Comparison of ENCODE assay signal across 20 cellular contexts in genomic region chr12:93287152-93287551, GRCh38.
"Had no signal": no experiment of that assay in that cellular context is flagged by ENCODE, and none has a peak within 500 bp of the region (broad histone marks: within the 10 kb centered on the region; RNA-seq: fewer than 3 reads in every experiment).

No MANE protein-coding gene starts in this region.

- H3K27ac ChIP-seq: adrenal gland, body of pancreas, coronary artery, neural progenitor cell, sigmoid colon, testis, upper lobe of left lung, WERI-Rb-1 had no signal

- H3K4me3 ChIP-seq: adrenal gland, body of pancreas, coronary artery, neural progenitor cell, sigmoid colon, testis, upper lobe of left lung had no signal

- H3K27me3 ChIP-seq: adrenal gland, body of pancreas, neural progenitor cell, sigmoid colon, testis, upper lobe of left lung had no signal

- H3K9me3 ChIP-seq: adrenal gland, body of pancreas, sigmoid colon, testis, upper lobe of left lung had no signal

- H3K36me3 ChIP-seq: adrenal gland, neural progenitor cell, sigmoid colon, upper lobe of left lung, WERI-Rb-1 had no signal

- DNase-seq: activated CD4-positive, alpha-beta memory T cell treated with anti-CD3 and anti-CD28 coated beads, Interleukin-2, amount 10 ng/mL, durations not matched to agents 7 days and 5 days; activated effector memory CD4-positive, alpha-beta T cell treated with Interleukin-2 at 50 U/mL for 16 hours; activated naive CD4-positive, alpha-beta T cell treated with anti-CD3 and anti-CD28 coated beads, Interleukin-2, amount 50 U/mL, for 16 hours; activated T-cell treated with anti-CD3 and anti-CD28 coated beads, Interleukin-2, amount 50 U/mL, for 24 hours; adrenal gland; body of pancreas; effector CD4-positive, alpha-beta T cell; foreskin melanocyte; immature natural killer cell; naive B cell; sigmoid colon; stimulated activated CD4-positive, alpha-beta T cell treated with anti-CD3 and anti-CD28 coated beads, Interleukin-1b, Interleukin-23, amount 100 ng/mL, for 48 hours; stimulated activated naive CD8-positive, alpha-beta T cell treated with anti-CD3 and anti-CD28 coated beads, Interleukin-15, amount 100 ng/mL, for 72 hours; T-helper 17 cell; testis; upper lobe of left lung; WERI-Rb-1 had no signal

- H3K4me1 ChIP-seq: body of pancreas, neural progenitor cell, testis, upper lobe of left lung had no signal

- ATAC-seq: body of pancreas; left lobe of liver; stimulated activated naive CD8-positive, alpha-beta T cell treated with anti-CD3 and anti-CD28 coated beads, Interleukin-15, amount 100 ng/mL, for 72 hours; T-helper 17 cell had no signal
